ENCODE assay signal across 8 cellular contexts in genomic region chr12:53451661-53452158, GRCh38. TPM values are rescaled to one million over a fixed set of nuclear protein-coding genes. Genes with fewer than 3 reads are reported as not detected.
A peak's percentile ranks its signal among the peaks of the same experiment; 100 is the strongest.
DNase-seq lines count a peak whose midpoint lies in the region; ATAC-seq and TF ChIP-seq lines count a peak whose summit lies in the region.

PCBP2 (plus strand) TSS chr12:53452102; CDS start chr12:53454801, 2,699 bp downstream.

- TF ChIP-seq CTCF in dorsolateral prefrontal cortex (IDR thresholded peaks at IDR 0.05 in 54 of 56, conservative IDR thresholded peaks at IDR 0.05 in 2 of 56; ENCODE audit: low read depth in 1 of 56, partially characterized antibody in 56 of 56) (peak; percentile 80 to 98 (median 94)), lower leg skin (IDR thresholded peaks at IDR 0.05) (peak in 1 of 3 donors; percentile 95)

- H3K27me3 ChIP-seq in CD4-positive, CD25-positive, alpha-beta regulatory T cell (ENCODE audit: control insufficient read depth, insufficient read depth, low read length): no peaks in the 10 kb centered on the region
- H3K27me3 ChIP-seq in dorsolateral prefrontal cortex: no peaks in the 10 kb centered on the region

- peak; percentile 97 to 99 (median 98) for DNase-seq in CD4-positive, CD25-positive, alpha-beta regulatory T cell
- DNase-seq in NCI-H82 (lab: John Stamatoyannopoulos, UW) (peak; percentile 100), dorsolateral prefrontal cortex (peak; percentile 97 to 100 (median 99)), lower leg skin (ENCODE audit: low spot score in 2 of 2) (peak; percentile 97 to 99)
- peak; percentile 99 for DNase-seq in activated CD4-positive, alpha-beta memory T cell treated with anti-CD3 and anti-CD28 coated beads for 36 hours
- DNase-seq in stimulated activated CD4-positive, alpha-beta T cell treated with anti-CD3 and anti-CD28 coated beads, TNF-alpha, amount 100 ng/mL, for 1 hour (ENCODE audit: low read depth in 3 of 3, low spot score in 1 of 3): peak; percentile 88 to 96 (median 94)

- H3K9me3 Mint-ChIP-seq in CD4-positive, CD25-positive, alpha-beta regulatory T cell: peaks cover 0 to 2% (median 0%) of the 10 kb centered on the region in 7 donors
- H3K9me3 Mint-ChIP-seq in activated CD4-positive, alpha-beta memory T cell treated with anti-CD3 and anti-CD28 coated beads for 36 hours: no peaks in the 10 kb centered on the region

- intact Hi-C loops in activated CD4-positive, alpha-beta memory T cell treated with anti-CD3 and anti-CD28 coated beads for 36 hours (cut with micrococcal nuclease): loop anchor here (1.0 to 5.0 kb wide), 9 partner anchors 10 to 271 kb away; partner anchors contain the start of genes AAAS, ATP5MC2, CSAD and PRR13
- intact Hi-C loops in dorsolateral prefrontal cortex (cut with DNase I) (loop anchor here (1.0 to 2.0 kb wide), 3 partner anchors 41 to 50 kb away; partner anchors contain the start of gene TARBP2 (in 2 of the 2)), lower leg skin (cut with DNase I; ENCODE audit: low total_unique reads) (no loop called here)

- H3K4me3 ChIP-seq in CD4-positive, CD25-positive, alpha-beta regulatory T cell (ENCODE audit: low read depth, low read length): peak within 1 kb of the TSS; percentile 99
- H3K4me3 ChIP-seq in dorsolateral prefrontal cortex (peak within 1 kb of the TSS; percentile 59 to 94 (median 77)), lower leg skin (ENCODE audit: low read depth, poor library complexity, severe bottlenecking) (peak within 1 kb of the TSS; percentile 80)

- ATAC-seq in CD4-positive, CD25-positive, alpha-beta regulatory T cell (ENCODE audit: low read depth in 2 of 2): peak; percentile 95 to 97
- ATAC-seq in GM19395 (IDR thresholded peaks at IDR 0.05; ENCODE audit: unreplicated experiment) (peak; percentile 96), HG03571 (IDR thresholded peaks at IDR 0.05; ENCODE audit: unreplicated experiment) (peak; percentile 94)

- WGBS in lower leg skin, 2 donors: 0 to 1% methylated on average over 7 to 29 of the region's 32 CpGs

- H3K36me3 ChIP-seq in CD4-positive, CD25-positive, alpha-beta regulatory T cell (ENCODE audit: control insufficient read depth, insufficient read depth, low read length): peaks cover 50% of the 10 kb centered on the region

- TF ChIP-seq POLR2A in lower leg skin (IDR thresholded peaks at IDR 0.05): peak in 1 of 2 donors; percentile 77

- peaks cover 22% of the 10 kb centered on the region for H3K4me1 ChIP-seq in CD4-positive, CD25-positive, alpha-beta regulatory T cell (ENCODE audit: control insufficient read depth, insufficient read depth, low read length, poor library complexity, severe bottlenecking)

- H3K36me3 Mint-ChIP-seq in CD4-positive, CD25-positive, alpha-beta regulatory T cell: peaks cover 38% of the 10 kb centered on the region
- peaks cover 51% of the 10 kb centered on the region for H3K36me3 Mint-ChIP-seq in activated CD4-positive, alpha-beta memory T cell treated with anti-CD3 and anti-CD28 coated beads for 36 hours

- POLR2A ChIA-PET in activated CD4-positive, alpha-beta memory T cell treated with anti-CD3 and anti-CD28 coated beads for 36 hours (lab: Charles Lee): interaction anchor here (0.7 kb wide), 1 partner anchor 22 kb away, joined by 3 read pairs; no protein-coding TSS in a partner anchor

- CTCF ChIA-PET in activated CD4-positive, alpha-beta memory T cell treated with anti-CD3 and anti-CD28 coated beads for 36 hours (lab: Charles Lee): interaction anchor here (1.0 to 1.4 kb wide), 2 partner anchors 42 to 99 kb away, joined by 3 to 7 read pairs; no protein-coding TSS in a partner anchor

- peak within 1 kb of the TSS; percentile 65 to 99 (median 99) for H3K4me3 Mint-ChIP-seq in CD4-positive, CD25-positive, alpha-beta regulatory T cell
- H3K4me3 Mint-ChIP-seq in activated CD4-positive, alpha-beta memory T cell treated with anti-CD3 and anti-CD28 coated beads for 36 hours: peak within 1 kb of the TSS; percentile 94

- H3K27ac Mint-ChIP-seq in CD4-positive, CD25-positive, alpha-beta regulatory T cell: peak within 1 kb of the TSS; percentile 96 to 100 (median 98)
- peak within 1 kb of the TSS; percentile 98 for H3K27ac Mint-ChIP-seq in activated CD4-positive, alpha-beta memory T cell treated with anti-CD3 and anti-CD28 coated beads for 36 hours

- H3K4me1 Mint-ChIP-seq in CD4-positive, CD25-positive, alpha-beta regulatory T cell: peaks cover 5 to 49% (median 37%) of the 10 kb centered on the region in 4 donors
- peaks cover 23% of the 10 kb centered on the region for H3K4me1 Mint-ChIP-seq in activated CD4-positive, alpha-beta memory T cell treated with anti-CD3 and anti-CD28 coated beads for 36 hours (ENCODE audit: low read depth)

- H3K9me3 ChIP-seq in CD4-positive, CD25-positive, alpha-beta regulatory T cell (ENCODE audit: control insufficient read depth in 2 of 2, low read length in 2 of 2): no peaks in the 10 kb centered on the region

- H3K27me3 Mint-ChIP-seq in CD4-positive, CD25-positive, alpha-beta regulatory T cell: peaks cover 5% of the 10 kb centered on the region
- H3K27me3 Mint-ChIP-seq in activated CD4-positive, alpha-beta memory T cell treated with anti-CD3 and anti-CD28 coated beads for 36 hours: no peaks in the 10 kb centered on the region

- peak within 1 kb of the TSS; percentile 94 for H3K27ac ChIP-seq in CD4-positive, CD25-positive, alpha-beta regulatory T cell (ENCODE audit: insufficient read depth, low read length, poor library complexity, severe bottlenecking)
- peak within 1 kb of the TSS; percentile 74 to 99 (median 96) for H3K27ac ChIP-seq in dorsolateral prefrontal cortex

RNA-seq across cellular contexts. Expression of gene PCBP2, which starts in this region (rescaled TPM):
- total RNA-seq in CD4-positive, CD25-positive, alpha-beta regulatory T cell: 931 TPM
- 100 to 1,000 TPM; 113 to 150 (median 134) TPM for polyA plus RNA-seq in CD4-positive, CD25-positive, alpha-beta regulatory T cell
- total RNA-seq in activated CD4-positive, alpha-beta memory T cell treated with anti-CD3 and anti-CD28 coated beads for 36 hours: 100 to 1,000 TPM; 897 to 926 TPM
- total RNA-seq in dorsolateral prefrontal cortex (100 to 1,000 TPM; 394 to 594 (median 494) TPM), lower leg skin (100 to 1,000 TPM; 343 to 507 (median 389) TPM)

Comparison
In these comparisons a context has a peak if more than half of its experiments do, and no peak if none do; other contexts are left out.
1. Peak in every context shown above with its lines: DNase-seq, ATAC-seq, H3K4me3 ChIP-seq and H3K27ac ChIP-seq.